In genomic region chrX:16920116-16920515, GRCh38 we compare ENCODE assay signal across 22 cellular contexts. TPM values are rescaled to one million over a fixed set of nuclear protein-coding genes. Genes with fewer than 3 reads are reported as not detected.
"Had no signal": no experiment of that assay in that cellular context is flagged by ENCODE, and none has a peak within 500 bp of the region (broad histone marks: within the 10 kb centered on the region; RNA-seq: fewer than 3 reads in every experiment).

No MANE protein-coding gene starts in this region.

- FAIRE-seq: frontal cortex, TTC549 had no signal

- H3K27me3 ChIP-seq: body of pancreas, colonic mucosa, esophagus squamous epithelium, suprapubic skin, vagina had no signal

- H3K36me3 ChIP-seq: colonic mucosa, esophagus squamous epithelium, left lung, suprapubic skin, vagina had no signal

- H3K4me1 ChIP-seq: body of pancreas, colonic mucosa, esophagus squamous epithelium, left lung, suprapubic skin, vagina had no signal

- DNase-seq: activated CD4-positive, alpha-beta T cell treated with anti-CD3 and anti-CD28 coated beads, Interleukin-2, amount 50 U/mL, for 4 hours; activated T-cell treated with anti-CD3 and anti-CD28 coated beads for 4 hours; amygdala; body of pancreas; caudate nucleus; colonic mucosa; esophagus squamous epithelium; head of caudate nucleus; left lung; occipital lobe; right cardiac atrium; stimulated activated CD4-positive, alpha-beta T cell treated with anti-CD3 and anti-CD28 coated beads, Interleukin-15, amount 100 ng/mL, for 24 hours; stimulated activated CD4-positive, alpha-beta T cell treated with anti-CD3 and anti-CD28 coated beads, Interleukin-2, amount 100 ng/mL, for 48 hours; stimulated activated naive CD8-positive, alpha-beta T cell treated with anti-CD3 and anti-CD28 coated beads, Interleukin-15, amount 100 ng/mL, for 72 hours; trophoblast cell had no signal

- H3K9me3 ChIP-seq: body of pancreas, colonic mucosa, esophagus squamous epithelium, left lung, suprapubic skin had no signal

- H3K27ac ChIP-seq: body of pancreas, colonic mucosa, esophagus squamous epithelium, left lung, skin epidermis, suprapubic skin, vagina had no signal

- ATAC-seq: body of pancreas; left lung; right cardiac atrium; stimulated activated naive CD8-positive, alpha-beta T cell treated with anti-CD3 and anti-CD28 coated beads, Interleukin-15, amount 100 ng/mL, for 72 hours had no signal

- H3K4me3 ChIP-seq: body of pancreas, colonic mucosa, esophagus squamous epithelium, left lung, skin epidermis, suprapubic skin, vagina had no signal

RNA-seq across cellular contexts. Expression of gene REPS2, which starts 26.3 kb away (rescaled TPM):
- total RNA-seq: activated T-helper 1 cell treated with anti-CD3 and anti-CD28 coated beads, Interleukin-12 subunit alpha, Interleukin-12 subunit beta, Interleukin-2, Interleukin-4 antibody, amounts not matched to agents 30 ng/mL and 10 ng/mL and 1 ng/mL, durations not matched to agents 14 hours and 24 hours and 36 hours; T-helper 2 cell treated with Interferon-gamma antibody and Interleukin-4, amounts not matched to agents 100 ng/mL and 5 ng/mL, for 36 hours had no signal
